In the genomic region with DNA sequence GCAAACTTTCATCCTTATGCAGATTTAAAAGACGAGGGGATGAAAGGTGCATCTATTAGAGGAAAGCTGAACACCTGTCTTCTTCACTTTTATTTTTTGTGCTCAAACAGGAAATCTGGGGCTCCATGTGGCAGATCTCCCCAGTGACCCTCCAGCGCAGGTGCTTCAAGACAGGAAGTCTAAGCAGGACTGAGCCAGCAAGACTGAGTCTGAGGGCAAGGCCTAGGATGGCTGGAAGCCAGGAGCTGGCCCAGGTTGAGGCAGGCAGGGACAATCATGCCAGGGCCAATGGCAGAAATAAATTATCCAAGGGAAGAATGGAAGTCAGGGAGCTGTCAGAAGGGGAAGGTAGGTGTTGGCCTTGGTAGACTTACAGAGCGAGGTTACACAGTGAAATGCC, we compare ENCODE assay signal across 21 cellular contexts.
DNase-seq lines count a peak whose midpoint lies in the region; ATAC-seq and TF ChIP-seq lines count a peak whose summit lies in the region.
"Had no signal": no experiment of that assay in that cellular context is flagged by ENCODE, and none has a peak within 500 bp of the region (broad histone marks: within the 10 kb centered on the region; RNA-seq: fewer than 3 reads in every experiment).

No MANE protein-coding gene starts in this region.

- no peak overlapping the region for H3K9ac ChIP-seq in BLaER1

- TF ChIP-seq CTCF in GM12865 (IDR thresholded peaks at IDR 0.05; ENCODE audit: insufficient read depth, low read depth, low read length, missing control alignments), result no peak

- peak; percentile 11 for DNase-seq in GM12865 (ENCODE audit: low read depth)
- no peak for DNase-seq in activated naive CD8-positive, alpha-beta T cell treated with anti-CD3 and anti-CD28 coated beads, Interleukin-2, amount 10 ng/mL, durations not matched to agents 7 days and 5 days
- DNase-seq in right cardiac atrium, result no peak
- no peak for DNase-seq in KG1 (lab: John Stamatoyannopoulos, UW)
- no peak for DNase-seq in activated CD4-positive, alpha-beta memory T cell treated with anti-CD3 and anti-CD28 coated beads, Interleukin-2, amount 10 ng/mL, durations not matched to agents 7 days and 5 days
- no peak for DNase-seq in NOMO-1 (lab: John Stamatoyannopoulos, UW; ENCODE audit: unreplicated experiment in 2 of 2)
- DNase-seq: activated T-cell treated with anti-CD3 and anti-CD28 coated beads, Interleukin-2, amount 50 U/mL, for 48 hours; DMS 273 treated with DMSO at 0.1 percent for 48 hours; gastrocnemius medialis; Karpas-422; left ventricle myocardium superior; NCI-H1436; ovary; SHP77 treated with DMSO at 0.1 percent for 48 hours; stimulated activated CD4-positive, alpha-beta T cell treated with anti-CD3 and anti-CD28 coated beads, Interleukin-4, amount 100 ng/mL, for 24 hours; stimulated activated CD8-positive, alpha-beta memory T cell treated with anti-CD3 and anti-CD28 coated beads, Interleukin-4, amount 100 ng/mL, for 48 hours; T1000; tibial artery had no signal

- H3K4me3 Mint-ChIP-seq in activated naive CD8-positive, alpha-beta T cell treated with anti-CD3 and anti-CD28 coated beads, Interleukin-2, amount 10 ng/mL, durations not matched to agents 7 days and 5 days, result no peak overlapping the region
- no peak overlapping the region for H3K4me3 Mint-ChIP-seq in activated CD4-positive, alpha-beta memory T cell treated with anti-CD3 and anti-CD28 coated beads, Interleukin-2, amount 10 ng/mL, durations not matched to agents 7 days and 5 days

- POLR2A ChIA-PET in activated naive CD8-positive, alpha-beta T cell treated with anti-CD3 and anti-CD28 coated beads, Interleukin-2, amount 10 ng/mL, durations not matched to agents 7 days and 5 days (lab: Charles Lee), result no interaction called here
- POLR2A ChIA-PET in activated CD4-positive, alpha-beta memory T cell treated with anti-CD3 and anti-CD28 coated beads, Interleukin-2, amount 10 ng/mL, durations not matched to agents 7 days and 5 days (lab: Charles Lee), result no interaction called here

- H3K27ac ChIP-seq in BLaER1, result no peak overlapping the region
- no peak overlapping the region for H3K27ac ChIP-seq in right cardiac atrium (ENCODE audit: low read length)
- H3K27ac ChIP-seq: ascending aorta, gastrocnemius medialis, ovary, tibial artery had no signal

- WGBS in right cardiac atrium, result 83% methylated on average over 3 of the region's 3 CpGs

- no peak overlapping the region for H3K4me3 ChIP-seq in BLaER1
- H3K4me3 ChIP-seq in GM12865 (ENCODE audit: low read depth, low read length), result no peak overlapping the region
- H3K4me3 ChIP-seq in right cardiac atrium (ENCODE audit: low read length), result no peak overlapping the region
- H3K4me3 ChIP-seq: ascending aorta, gastrocnemius medialis, ovary, tibial artery had no signal

- H3K9me3 ChIP-seq in BLaER1 (no peaks in the 10 kb centered on the region), right cardiac atrium (ENCODE audit: control insufficient read depth, low read length) (no peaks in the 10 kb centered on the region)
- H3K9me3 ChIP-seq: ascending aorta, gastrocnemius medialis, ovary, tibial artery had no signal

- H3K27ac Mint-ChIP-seq in activated naive CD8-positive, alpha-beta T cell treated with anti-CD3 and anti-CD28 coated beads, Interleukin-2, amount 10 ng/mL, durations not matched to agents 7 days and 5 days, result no peak overlapping the region
- H3K27ac Mint-ChIP-seq in activated CD4-positive, alpha-beta memory T cell treated with anti-CD3 and anti-CD28 coated beads, Interleukin-2, amount 10 ng/mL, durations not matched to agents 7 days and 5 days, result no peak overlapping the region

- no peaks in the 10 kb centered on the region for H3K27me3 Mint-ChIP-seq in activated naive CD8-positive, alpha-beta T cell treated with anti-CD3 and anti-CD28 coated beads, Interleukin-2, amount 10 ng/mL, durations not matched to agents 7 days and 5 days
- no peaks in the 10 kb centered on the region for H3K27me3 Mint-ChIP-seq in activated CD4-positive, alpha-beta memory T cell treated with anti-CD3 and anti-CD28 coated beads, Interleukin-2, amount 10 ng/mL, durations not matched to agents 7 days and 5 days

- intact Hi-C loops in right cardiac atrium (cut with DNase I), result no loop called here

- CTCF ChIA-PET in activated CD4-positive, alpha-beta memory T cell treated with anti-CD3 and anti-CD28 coated beads, Interleukin-2, amount 10 ng/mL, durations not matched to agents 7 days and 5 days (lab: Charles Lee), result no interaction called here

- no peaks in the 10 kb centered on the region for H4K20me1 ChIP-seq in BLaER1

- ATAC-seq in HG03571 (IDR thresholded peaks at IDR 0.05; ENCODE audit: unreplicated experiment) (peak; percentile 59), right cardiac atrium (no peak)
- peak; percentile 65 for ATAC-seq in activated naive CD8-positive, alpha-beta T cell treated with anti-CD3 and anti-CD28 coated beads, Interleukin-2, amount 10 ng/mL, durations not matched to agents 7 days and 5 days (ENCODE audit: low read depth)
- ATAC-seq: gastrocnemius medialis, left ventricle myocardium superior had no signal

- H3K4me2 ChIP-seq in BLaER1, result peak overlapping the region; percentile 39

- no peaks in the 10 kb centered on the region for H3K36me3 ChIP-seq in BLaER1
- H3K36me3 ChIP-seq: ascending aorta, gastrocnemius medialis, ovary, tibial artery had no signal

- peaks cover 6% of the 10 kb centered on the region for H3K9me3 Mint-ChIP-seq in activated naive CD8-positive, alpha-beta T cell treated with anti-CD3 and anti-CD28 coated beads, Interleukin-2, amount 10 ng/mL, durations not matched to agents 7 days and 5 days
- H3K9me3 Mint-ChIP-seq in activated CD4-positive, alpha-beta memory T cell treated with anti-CD3 and anti-CD28 coated beads, Interleukin-2, amount 10 ng/mL, durations not matched to agents 7 days and 5 days, result no peaks in the 10 kb centered on the region

- H3K4me1 Mint-ChIP-seq in activated naive CD8-positive, alpha-beta T cell treated with anti-CD3 and anti-CD28 coated beads, Interleukin-2, amount 10 ng/mL, durations not matched to agents 7 days and 5 days, result peaks cover 26% of the 10 kb centered on the region
- H3K4me1 Mint-ChIP-seq in activated CD4-positive, alpha-beta memory T cell treated with anti-CD3 and anti-CD28 coated beads, Interleukin-2, amount 10 ng/mL, durations not matched to agents 7 days and 5 days, result peaks cover 22% of the 10 kb centered on the region

- H3K27me3 ChIP-seq in BLaER1, result no peaks in the 10 kb centered on the region
- no peaks in the 10 kb centered on the region for H3K27me3 ChIP-seq in right cardiac atrium (ENCODE audit: control insufficient read depth, insufficient read depth)
- H3K27me3 ChIP-seq: ascending aorta, gastrocnemius medialis, ovary, tibial artery had no signal

- peaks cover 3% of the 10 kb centered on the region for H3K36me3 Mint-ChIP-seq in activated naive CD8-positive, alpha-beta T cell treated with anti-CD3 and anti-CD28 coated beads, Interleukin-2, amount 10 ng/mL, durations not matched to agents 7 days and 5 days
- no peaks in the 10 kb centered on the region for H3K36me3 Mint-ChIP-seq in activated CD4-positive, alpha-beta memory T cell treated with anti-CD3 and anti-CD28 coated beads, Interleukin-2, amount 10 ng/mL, durations not matched to agents 7 days and 5 days (ENCODE audit: low read depth)

- H3K4me1 ChIP-seq in BLaER1 (peaks cover 5% of the 10 kb centered on the region), right cardiac atrium (ENCODE audit: control insufficient read depth, insufficient read depth, low read length) (no peaks in the 10 kb centered on the region)
- H3K4me1 ChIP-seq: ascending aorta, gastrocnemius medialis, tibial artery had no signal

Comparison
In these comparisons a context has a peak if more than half of its experiments do, and no peak if none do; other contexts are left out.
1. ATAC-seq: peak in HG03571 (single experiment) and activated naive CD8-positive, alpha-beta T cell treated with anti-CD3 and anti-CD28 coated beads, Interleukin-2, amount 10 ng/mL, durations not matched to agents 7 days and 5 days (single experiment); none in right cardiac atrium (0 of 2).